20 cellular contexts compared by ENCODE assay signal in the genomic region with DNA sequence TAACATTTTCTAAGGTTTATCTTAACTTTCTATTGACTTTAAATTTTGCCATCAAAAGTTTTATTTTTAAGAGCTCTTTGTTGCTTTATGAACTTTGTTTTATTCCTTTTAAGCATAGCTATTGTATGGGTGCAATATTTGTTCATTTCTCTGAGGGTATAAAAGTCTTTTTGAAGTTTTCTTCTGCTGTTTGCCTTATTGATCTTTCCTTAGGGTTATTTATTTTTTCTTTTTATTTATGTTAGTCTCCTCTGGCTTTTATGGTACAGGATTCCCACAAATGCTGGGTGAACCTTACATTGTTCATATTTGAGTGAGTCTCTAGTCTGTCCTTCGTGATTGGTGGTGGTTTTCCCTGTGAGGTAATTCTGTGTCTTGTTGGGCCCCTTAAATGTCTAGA.
"Had no signal": no experiment of that assay in that cellular context is flagged by ENCODE, and none has a peak within 500 bp of the region (broad histone marks: within the 10 kb centered on the region; RNA-seq: fewer than 3 reads in every experiment).

No MANE protein-coding gene starts in this region.

- ATAC-seq: foreskin keratinocyte, gastroesophageal sphincter, heart left ventricle, left cardiac atrium, left lung, left ventricle myocardium superior, lower lobe of right lung had no signal

- H3K9me3 ChIP-seq: esophagus muscularis mucosa, gastroesophageal sphincter, heart left ventricle, left lung, lower lobe of right lung had no signal

- DNase-seq: dermis blood vessel endothelial cell; dorsolateral prefrontal cortex; effector CD4-positive, alpha-beta T cell; effector memory CD4-positive, alpha-beta T cell; foreskin keratinocyte; heart left ventricle; hippocampal formation; left cardiac atrium; left lung; left ventricle myocardium superior; lower lobe of right lung; mesenchymal stem cell; midbrain had no signal

- H3K4me3 ChIP-seq: coronary artery, dorsolateral prefrontal cortex, esophagus muscularis mucosa, gastroesophageal sphincter, heart left ventricle, left lung, lower lobe of right lung had no signal

- H3K27me3 ChIP-seq: dorsolateral prefrontal cortex, esophagus muscularis mucosa, foreskin keratinocyte, gastroesophageal sphincter, heart left ventricle, left lung had no signal

- H3K36me3 ChIP-seq: esophagus muscularis mucosa, gastroesophageal sphincter, heart left ventricle, left lung, lower lobe of right lung had no signal

- H3K4me1 ChIP-seq: foreskin keratinocyte, left lung had no signal

- H3K27ac ChIP-seq: coronary artery, dorsolateral prefrontal cortex, esophagus muscularis mucosa, foreskin keratinocyte, gastroesophageal sphincter, left lung, lower lobe of right lung had no signal

- FAIRE-seq: endothelial cell of umbilical vein, frontal cortex, islet of Langerhans, keratinocyte had no signal
